ENCODE assay signal across 16 cellular contexts in the genomic region with DNA sequence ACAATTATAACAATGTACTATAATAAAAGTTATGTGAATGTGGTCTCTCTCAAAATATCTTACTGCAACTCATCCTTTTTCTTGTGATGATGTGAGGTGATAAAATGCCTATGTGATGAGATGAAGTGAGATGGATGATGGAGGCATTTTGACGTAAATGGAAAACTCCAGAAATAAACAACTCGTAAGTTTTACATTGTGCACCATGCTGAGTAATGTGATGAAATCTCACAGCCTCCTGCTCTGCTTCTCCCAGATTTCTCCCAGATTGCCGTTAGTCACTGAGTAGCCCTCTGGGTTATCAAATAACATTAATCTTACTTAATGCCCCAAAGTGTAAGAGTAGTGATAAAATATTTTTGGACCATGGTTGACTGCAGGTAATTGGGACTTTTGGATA.
DNase-seq lines count a peak whose midpoint lies in the region; ATAC-seq and TF ChIP-seq lines count a peak whose summit lies in the region.
"Had no signal": no experiment of that assay in that cellular context is flagged by ENCODE, and none has a peak within 500 bp of the region (broad histone marks: within the 10 kb centered on the region; RNA-seq: fewer than 3 reads in every experiment).

No MANE protein-coding gene starts in this region.

- CTCF ChIA-PET in AG04450 (lab: Charles Lee), result no interaction called here

- ATAC-seq in SK-N-SH treated with all-trans-retinoic acid at 6 μM for 48 hours, result peak; percentile 53
- ATAC-seq in foreskin keratinocyte, result no peak
- ATAC-seq: A549, GM23338 had no signal

- H3K27ac ChIP-seq in AG04450 (ENCODE audit: low read depth, low read length), result peak overlapping the region; percentile 65
- no peak overlapping the region for H3K27ac ChIP-seq in foreskin keratinocyte
- H3K27ac ChIP-seq: A549 had no signal

- H3K4me3 ChIP-seq in AG04450 (ENCODE audit: low read depth, low read length) (no peak overlapping the region), fibroblast of villous mesenchyme (ENCODE audit: low read depth, low read length) (no peak overlapping the region)
- H3K4me3 ChIP-seq: A549, GM23338 had no signal

- TF ChIP-seq CTCF in AG04450 (IDR thresholded peaks at IDR 0.05; ENCODE audit: low read depth, low read length) (no peak), fibroblast of villous mesenchyme (IDR thresholded peaks at IDR 0.05; ENCODE audit: insufficient read depth, low read depth, low read length) (no peak), foreskin keratinocyte (conservative IDR thresholded peaks at IDR 0.05) (no peak)

- POLR2A ChIA-PET in AG04450 (lab: Yijun Ruan, JAX), result no interaction called here

- no peaks in the 10 kb centered on the region for H3K9me3 ChIP-seq in AG04450 (ENCODE audit: control insufficient read depth, insufficient read depth, low read length)
- H3K9me3 ChIP-seq: A549 had no signal

- DNase-seq in AG04450 (ENCODE audit: low read depth, low spot score), result peak; percentile 61
- DNase-seq in HCEC 1CT, result peak; percentile 71
- DNase-seq in fibroblast of villous mesenchyme (ENCODE audit: low read depth), result peak; percentile 86
- DNase-seq in activated CD4-positive, alpha-beta T cell treated with anti-CD3 and anti-CD28 coated beads for 4 hours, result no peak
- no peak for DNase-seq in COLO668 (lab: John Stamatoyannopoulos, UW; ENCODE audit: unreplicated experiment)
- DNase-seq in kidney glomerular epithelial cell (lab: John Stamatoyannopoulos, UW), result no peak
- no peak for DNase-seq in foreskin keratinocyte
- DNase-seq: AML-193, NCI-H1105 treated with DMSO at 0.1 percent for 48 hours, NCI-H1694 treated with DMSO at 0.1 percent for 48 hours, NCI-H345, NCI-H526 treated with DMSO at 0.1 percent for 48 hours, SHP77 treated with DMSO at 0.1 percent for 48 hours had no signal

- H3K27me3 ChIP-seq in AG04450 (ENCODE audit: control insufficient read depth, insufficient read depth, low read length) (no peaks in the 10 kb centered on the region), foreskin keratinocyte (peaks cover 2% of the 10 kb centered on the region)

- H3K4me1 ChIP-seq in foreskin keratinocyte, result no peaks in the 10 kb centered on the region
- H3K4me1 ChIP-seq: A549 had no signal

TF ChIP-seq in SK-N-SH treated with all-trans-retinoic acid at 6 μM for 48 hours, 23 proteins besides CTCF, POLR2A, EP300 and RAD21:
- TF ChIP-seq PATZ1 (CRISPR knock-in tag; IDR thresholded peaks at IDR 0.05; ENCODE audit: borderline replicate concordance) (no peak), ISL1 (CRISPR knock-in tag; IDR thresholded peaks at IDR 0.05) (peak; percentile 85)

Comparison
In these comparisons a context has a peak if more than half of its experiments do, and no peak if none do; other contexts are left out.
1. DNase-seq: peak in AG04450 (single experiment), HCEC 1CT (single experiment) and fibroblast of villous mesenchyme (single experiment); none in activated CD4-positive, alpha-beta T cell treated with anti-CD3 and anti-CD28 coated beads for 4 hours (0 of 2), COLO668 (single experiment), kidney glomerular epithelial cell (single experiment) and foreskin keratinocyte (0 of 2).